22 cellular contexts compared by ENCODE assay signal in genomic region chr7:93894966-93895650, GRCh38. TPM values are rescaled to one million over a fixed set of nuclear protein-coding genes. Genes with fewer than 3 reads are reported as not detected.
"Had no signal": no experiment of that assay in that cellular context is flagged by ENCODE, and none has a peak within 500 bp of the region (broad histone marks: within the 10 kb centered on the region; RNA-seq: fewer than 3 reads in every experiment).

No MANE protein-coding gene starts in this region.

- H3K27me3 ChIP-seq: right lobe of liver had no signal

- H3K36me3 Mint-ChIP-seq: activated CD8-positive, alpha-beta memory T cell treated with anti-CD3 and anti-CD28 coated beads, Interleukin-2, amount 10 ng/mL, durations not matched to agents 7 days and 5 days; activated naive CD8-positive, alpha-beta T cell treated with anti-CD3 and anti-CD28 coated beads, Interleukin-2, amount 10 ng/mL, durations not matched to agents 7 days and 5 days; stimulated activated memory B cell treated with anti-CD40 and anti-IgM and Interleukin-4, amounts not matched to agents 10 μg/mL and 1 μg/mL and 100 μg/mL, for 72 hours had no signal

- H3K9me3 ChIP-seq: esophagus squamous epithelium, right lobe of liver, spleen had no signal

- H3K4me3 ChIP-seq: esophagus squamous epithelium, hepatocyte, right lobe of liver, spleen had no signal

- H3K9me3 Mint-ChIP-seq: activated naive CD8-positive, alpha-beta T cell treated with anti-CD3 and anti-CD28 coated beads, Interleukin-2, amount 10 ng/mL, durations not matched to agents 7 days and 5 days; activated T-cell treated with anti-CD3 and anti-CD28 coated beads, Interleukin-2, amount 50 U/mL, for 24 hours; stimulated activated memory B cell treated with anti-CD40 and anti-IgM and Interleukin-4, amounts not matched to agents 10 μg/mL and 1 μg/mL and 100 μg/mL, for 72 hours; T-helper 2 cell treated with Interferon-gamma antibody and Interleukin-4, amounts not matched to agents 5 μg/mL and 100 μg/mL, for 36 hours had no signal

- H3K4me3 Mint-ChIP-seq: activated CD8-positive, alpha-beta memory T cell treated with anti-CD3 and anti-CD28 coated beads, Interleukin-2, amount 10 ng/mL, durations not matched to agents 7 days and 5 days; activated naive CD8-positive, alpha-beta T cell treated with anti-CD3 and anti-CD28 coated beads, Interleukin-2, amount 10 ng/mL, durations not matched to agents 7 days and 5 days; activated T-cell treated with anti-CD3 and anti-CD28 coated beads, Interleukin-2, amount 50 U/mL, for 24 hours; stimulated activated memory B cell treated with anti-CD40 and anti-IgM and Interleukin-4, amounts not matched to agents 10 μg/mL and 1 μg/mL and 100 μg/mL, for 72 hours; T-helper 2 cell treated with Interferon-gamma antibody and Interleukin-4, amounts not matched to agents 5 μg/mL and 100 μg/mL, for 36 hours had no signal

- H3K36me3 ChIP-seq: esophagus squamous epithelium, right lobe of liver, spleen had no signal

- ATAC-seq: activated CD8-positive, alpha-beta memory T cell treated with anti-CD3 and anti-CD28 coated beads, Interleukin-2, amount 10 ng/mL, durations not matched to agents 7 days and 5 days; stimulated activated memory B cell treated with anti-CD40 and anti-IgM and Interleukin-4, amounts not matched to agents 10 μg/mL and 1 μg/mL and 100 μg/mL, for 72 hours had no signal

- DNase-seq: activated CD4-positive, alpha-beta T cell treated with anti-CD3 and anti-CD28 coated beads for 1 hour; activated CD4-positive, alpha-beta T cell treated with anti-CD3 and anti-CD28 coated beads, Interleukin-2, amount 50 U/mL, for 48 hours; activated CD8-positive, alpha-beta memory T cell treated with anti-CD3 and anti-CD28 coated beads, Interleukin-2, amount 10 ng/mL, durations not matched to agents 7 days and 5 days; activated effector memory CD4-positive, alpha-beta T cell treated with anti-CD3 and anti-CD28 coated beads, Interleukin-2, amount 50 U/mL, for 16 hours; activated naive CD8-positive, alpha-beta T cell treated with anti-CD3 and anti-CD28 coated beads, Interleukin-2, amount 10 ng/mL, durations not matched to agents 7 days and 5 days; activated T-cell treated with anti-CD3 and anti-CD28 coated beads, Interleukin-2, amount 50 U/mL, for 24 hours; anterior cingulate cortex; esophagus squamous epithelium; kidney; right lobe of liver; spleen; stimulated activated CD4-positive, alpha-beta T cell treated with anti-CD3 and anti-CD28 coated beads, Interleukin-1b, Interleukin-23, amount 100 ng/mL, for 48 hours; substantia nigra; SW 1271; trophoblast cell had no signal

- H3K27ac ChIP-seq: esophagus squamous epithelium, hepatocyte, right lobe of liver, spleen had no signal

- H3K27ac Mint-ChIP-seq: activated CD8-positive, alpha-beta memory T cell treated with anti-CD3 and anti-CD28 coated beads, Interleukin-2, amount 10 ng/mL, durations not matched to agents 7 days and 5 days; activated naive CD8-positive, alpha-beta T cell treated with anti-CD3 and anti-CD28 coated beads, Interleukin-2, amount 10 ng/mL, durations not matched to agents 7 days and 5 days; activated T-cell treated with anti-CD3 and anti-CD28 coated beads, Interleukin-2, amount 50 U/mL, for 24 hours; progenitor cell of endocrine pancreas; stimulated activated memory B cell treated with anti-CD40 and anti-IgM and Interleukin-4, amounts not matched to agents 10 μg/mL and 1 μg/mL and 100 μg/mL, for 72 hours; T-helper 2 cell treated with Interferon-gamma antibody and Interleukin-4, amounts not matched to agents 5 μg/mL and 100 μg/mL, for 36 hours had no signal

RNA-seq across cellular contexts. Expression of gene TFPI2, which starts 4.6 kb away (rescaled TPM):
- total RNA-seq: activated naive CD8-positive, alpha-beta T cell treated with anti-CD3 and anti-CD28 coated beads, Interleukin-2, amount 10 ng/mL, durations not matched to agents 7 days and 5 days had no signal

RNA-seq across cellular contexts. Expression of gene GNGT1, which starts 11.3 kb away (rescaled TPM):
- total RNA-seq: activated CD8-positive, alpha-beta memory T cell treated with anti-CD3 and anti-CD28 coated beads, Interleukin-2, amount 10 ng/mL, durations not matched to agents 7 days and 5 days; activated naive CD8-positive, alpha-beta T cell treated with anti-CD3 and anti-CD28 coated beads, Interleukin-2, amount 10 ng/mL, durations not matched to agents 7 days and 5 days; bronchial epithelial cell; esophagus squamous epithelium; hepatocyte; lower leg skin; mesenteric fat pad; progenitor cell of endocrine pancreas; right lobe of liver; spleen had no signal

RNA-seq across cellular contexts. Expression of gene GNG11, which starts 26.4 kb away (rescaled TPM):
- total RNA-seq: activated CD8-positive, alpha-beta memory T cell treated with anti-CD3 and anti-CD28 coated beads, Interleukin-2, amount 10 ng/mL, durations not matched to agents 7 days and 5 days; activated naive CD8-positive, alpha-beta T cell treated with anti-CD3 and anti-CD28 coated beads, Interleukin-2, amount 10 ng/mL, durations not matched to agents 7 days and 5 days; progenitor cell of endocrine pancreas had no signal
